15 cellular contexts compared by ENCODE assay signal in genomic region chr18:50097702-50098101, GRCh38.
DNase-seq lines count a peak whose midpoint lies in the region; ATAC-seq, FAIRE-seq and TF ChIP-seq lines count a peak whose summit lies in the region.
"Had no signal": no experiment of that assay in that cellular context is flagged by ENCODE, and none has a peak within 500 bp of the region (broad histone marks: within the 10 kb centered on the region; RNA-seq: fewer than 3 reads in every experiment).

No MANE protein-coding gene starts in this region.

- H3K36me3 ChIP-seq in BLaER1 = no peaks in the 10 kb centered on the region
- H3K36me3 ChIP-seq in HepG2 (replicated peaks in 1 of 2; ENCODE audit: control insufficient read depth in 1 of 2, insufficient read depth in 2 of 2, low read length in 2 of 2) = no peaks in the 10 kb centered on the region
- H3K36me3 ChIP-seq in naive thymus-derived CD4-positive, alpha-beta T cell (ENCODE audit: control insufficient read depth in 2 of 3, insufficient read depth in 3 of 3, low read length in 3 of 3) = no peaks in the 10 kb centered on the region
- H3K36me3 ChIP-seq: adrenal gland had no signal

- no peaks in the 10 kb centered on the region for H3K9me3 ChIP-seq in BLaER1
- H3K9me3 ChIP-seq in HepG2 (ENCODE audit: low read length) = no peaks in the 10 kb centered on the region
- H3K9me3 ChIP-seq in naive thymus-derived CD4-positive, alpha-beta T cell (ENCODE audit: control insufficient read depth in 2 of 3, low read length in 3 of 3) = no peaks in the 10 kb centered on the region
- H3K9me3 ChIP-seq: adrenal gland had no signal

- H3K4me3 Mint-ChIP-seq in naive thymus-derived CD4-positive, alpha-beta T cell = no peak overlapping the region
- H3K4me3 Mint-ChIP-seq: T-helper 1 cell treated with Interleukin-12 subunit alpha and Interleukin-12 subunit beta and Interleukin-4 antibody, amounts not matched to agents 30 μg/mL and 1 μg/mL, for 36 hours had no signal

- H3K4me1 ChIP-seq in BLaER1 = peaks cover 9% of the 10 kb centered on the region
- peaks cover 22% of the 10 kb centered on the region for H3K4me1 ChIP-seq in HepG2 (ENCODE audit: insufficient read depth, low read length)
- no peaks in the 10 kb centered on the region for H3K4me1 ChIP-seq in naive thymus-derived CD4-positive, alpha-beta T cell (ENCODE audit: control insufficient read depth in 2 of 2, insufficient read depth in 2 of 2, low read length in 2 of 2)
- H3K4me1 ChIP-seq: adrenal gland had no signal

- in situ Hi-C loops in astrocyte of the cerebellum (cut with HindIII; ENCODE audit: low sequenced_read_pairs) (no loop called here), HepG2 (cut with HindIII; ENCODE audit: extremely low pct_ligation_motif_present, low pct_unique_long_range_greater_than_20kb) (no loop called here)

- peak; percentile 45 for ATAC-seq in HG02759 (IDR thresholded peaks at IDR 0.05; ENCODE audit: unreplicated experiment)
- no peak for ATAC-seq in HepG2
- no peak for ATAC-seq in naive thymus-derived CD4-positive, alpha-beta T cell

- intact Hi-C loops in HepG2 (cut with micrococcal nuclease; ENCODE audit: unreplicated experiment) = no loop called here
- intact Hi-C loops in naive thymus-derived CD4-positive, alpha-beta T cell (cut with micrococcal nuclease) = no loop called here

- no TSS peak for BruUV-seq in HepG2 (replicated peaks; lab: Mats Ljungman, UMichigan)

- H3K9ac ChIP-seq in BLaER1 = no peak overlapping the region
- H3K9ac ChIP-seq in HepG2 (ENCODE audit: insufficient read depth, low read depth, low read length) = no peak overlapping the region
- H3K9ac ChIP-seq: KMS-11, parathyroid adenoma had no signal

- H3K27me3 ChIP-seq in BLaER1 (no peaks in the 10 kb centered on the region), HepG2 (ENCODE audit: control insufficient read depth in 1 of 2, insufficient read depth in 2 of 2, low read length in 2 of 2) (no peaks in the 10 kb centered on the region)
- H3K27me3 ChIP-seq in naive thymus-derived CD4-positive, alpha-beta T cell (ENCODE audit: control insufficient read depth in 2 of 2, insufficient read depth in 2 of 2, low read length in 2 of 2) = no peaks in the 10 kb centered on the region
- H3K27me3 ChIP-seq: adrenal gland had no signal

- H4K20me1 ChIP-seq in BLaER1 (no peaks in the 10 kb centered on the region), HepG2 (ENCODE audit: insufficient read depth, low read length) (no peaks in the 10 kb centered on the region)

- no peak overlapping the region for H3K27ac Mint-ChIP-seq in naive thymus-derived CD4-positive, alpha-beta T cell
- H3K27ac Mint-ChIP-seq: T-helper 1 cell treated with Interleukin-12 subunit alpha and Interleukin-12 subunit beta and Interleukin-4 antibody, amounts not matched to agents 30 μg/mL and 1 μg/mL, for 36 hours had no signal

- DNase-seq in astrocyte of the cerebellum (ENCODE audit: low read depth) (peak; percentile 11), HepG2 (ENCODE audit: low spot score) (peak; percentile 24), NCI-H2081 treated with DMSO at 0.1 percent for 48 hours (lab: John Stamatoyannopoulos, UW) (no peak)
- DNase-seq in naive thymus-derived CD4-positive, alpha-beta T cell = no peak
- no peak for DNase-seq in central memory CD4-positive, alpha-beta T cell
- no peak for DNase-seq in stimulated activated CD4-positive, alpha-beta T cell treated with anti-CD3 and anti-CD28 coated beads, Interleukin-2, amount 100 ng/mL, for 48 hours
- DNase-seq: activated CD8-positive, alpha-beta memory T cell treated with anti-CD3 and anti-CD28 coated beads for 24 hours; adrenal gland; NCI-H524 treated with DMSO at 0.1 percent for 48 hours had no signal

- POLR2A ChIA-PET in HepG2 (lab: Yijun Ruan, JAX) = no interaction called here
- POLR2A ChIA-PET in naive thymus-derived CD4-positive, alpha-beta T cell (lab: Charles Lee) = no interaction called here

- no peaks in the 10 kb centered on the region for H3K9me3 Mint-ChIP-seq in naive thymus-derived CD4-positive, alpha-beta T cell
- H3K9me3 Mint-ChIP-seq: T-helper 1 cell treated with Interleukin-12 subunit alpha and Interleukin-12 subunit beta and Interleukin-4 antibody, amounts not matched to agents 30 μg/mL and 1 μg/mL, for 36 hours had no signal

- H3K4me1 Mint-ChIP-seq in naive thymus-derived CD4-positive, alpha-beta T cell = peaks cover 0 to 2% (median 0%) of the 10 kb centered on the region in 7 donors

- CTCF ChIA-PET in HepG2 (lab: Yijun Ruan, JAX; ENCODE audit: low intra/inter-chr PET ratio, low total read pairs) = no interaction called here
- CTCF ChIA-PET in naive thymus-derived CD4-positive, alpha-beta T cell (lab: Charles Lee) = no interaction called here

- FAIRE-seq in HepG2 (lab: Jason Lieb, UNC) = no peak
- FAIRE-seq: endometrium had no signal

- peaks cover 4 to 37% (median 17%) of the 10 kb centered on the region in 5 donors for H3K27me3 Mint-ChIP-seq in naive thymus-derived CD4-positive, alpha-beta T cell

- peak overlapping the region; percentile 15; the same call in 1 of the 2 replicates for H3K27ac ChIP-seq in BLaER1
- no peak overlapping the region for H3K27ac ChIP-seq in HepG2 (ENCODE audit: extremely low read length, insufficient read depth, low read length)
- H3K27ac ChIP-seq in naive thymus-derived CD4-positive, alpha-beta T cell (ENCODE audit: low read depth, low read length) = no peak overlapping the region
- H3K27ac ChIP-seq: adrenal gland, KMS-11, parathyroid adenoma had no signal

- no peak overlapping the region for H2AFZ ChIP-seq in HepG2 (ENCODE audit: low read length)
- H2AFZ ChIP-seq: parathyroid adenoma had no signal

- TF ChIP-seq CTCF in astrocyte of the cerebellum (IDR thresholded peaks at IDR 0.05; ENCODE audit: low read depth, low read length, missing control alignments) (no peak), HepG2 (CRISPR knock-in tag; IDR thresholded peaks at IDR 0.05) (no peak)

- H3K4me2 ChIP-seq in BLaER1 = peak overlapping the region; percentile 37
- no peak overlapping the region for H3K4me2 ChIP-seq in HepG2 (ENCODE audit: low read depth, low read length)
- H3K4me2 ChIP-seq: KMS-11 had no signal

- no peaks in the 10 kb centered on the region for H3K36me3 Mint-ChIP-seq in naive thymus-derived CD4-positive, alpha-beta T cell

- TF ChIP-seq POLR2A in HepG2 (IDR thresholded peaks at IDR 0.05; ENCODE audit: insufficient read depth in 1 of 2, low read depth in 2 of 2, low read length in 2 of 2) = no peak

- TF ChIP-seq EP300 in HepG2 (IDR thresholded peaks at IDR 0.05; ENCODE audit: low read depth in 2 of 2, low read length in 2 of 2) (no peak), HepG2 (CRISPR knock-in tag; IDR thresholded peaks at IDR 0.05; ENCODE audit: borderline replicate concordance) (no peak)

- 81% methylated on average over 2 of the region's 2 CpGs for WGBS in HepG2 (ENCODE audit: low lambda C conversion rate)

- no peaks in the 10 kb centered on the region for H3K79me2 ChIP-seq in HepG2 (ENCODE audit: insufficient read depth, low read length)

- H3K4me3 ChIP-seq in BLaER1 = no peak overlapping the region
- H3K4me3 ChIP-seq in astrocyte of the cerebellum (ENCODE audit: low read depth, low read length) = no peak overlapping the region
- H3K4me3 ChIP-seq in HepG2 (replicated peaks in 1 of 3; ENCODE audit: insufficient read depth in 1 of 3, low read depth in 2 of 3, low read length in 3 of 3) = no peak overlapping the region
- H3K4me3 ChIP-seq in naive thymus-derived CD4-positive, alpha-beta T cell (ENCODE audit: low read length) = no peak overlapping the region
- H3K4me3 ChIP-seq: adrenal gland had no signal

- TF ChIP-seq RAD21 in HepG2 (CRISPR knock-in tag; IDR thresholded peaks at IDR 0.05) = no peak

TF ChIP-seq in HepG2, 621 proteins besides CTCF, POLR2A, EP300 and RAD21:
- no peak for TF ChIP-seq DBP (CRISPR knock-in tag; IDR thresholded peaks at IDR 0.05; ENCODE audit: not compliant biosample characterization)
- no peak for TF ChIP-seq ZNF800 (CRISPR knock-in tag; IDR thresholded peaks at IDR 0.05)
TF ChIP-seq in HepG2: peak in this region for 0.

Comparison
In these comparisons a context has a peak if more than half of its experiments do, and no peak if none do; other contexts are left out.
1. DNase-seq: peak in astrocyte of the cerebellum (single experiment) and HepG2 (single experiment); none in naive thymus-derived CD4-positive, alpha-beta T cell (0 of 9), NCI-H2081 treated with DMSO at 0.1 percent for 48 hours (single experiment), central memory CD4-positive, alpha-beta T cell (single experiment) and stimulated activated CD4-positive, alpha-beta T cell treated with anti-CD3 and anti-CD28 coated beads, Interleukin-2, amount 100 ng/mL, for 48 hours (0 of 2).